Comparison of ENCODE assay signal across 1 cellular context in genomic region chr11:3057069-3057963, GRCh38.
A peak's percentile ranks its signal among the peaks of the same experiment; 100 is the strongest.
TF ChIP-seq lines count a peak whose summit lies in the region.

CARS1 (minus strand) TSS chr11:3057423; CDS start chr11:3057367, 56 bp downstream.

TF ChIP-seq in HEK293, 187 proteins besides CTCF, POLR2A, EP300 and RAD21 (continued from another document):
- peak; percentile 88 for TF ChIP-seq ZBTB11 (tag by site-specific recombination; conservative IDR thresholded peaks at IDR 0.05; ENCODE audit: low read depth)
- TF ChIP-seq SP2 (tag by site-specific recombination; IDR thresholded peaks at IDR 0.05), result peak; percentile 84
- peak; percentile 22; the same call in 1 of the 2 replicates for TF ChIP-seq PRDM10 (tag by site-specific recombination; IDR thresholded peaks at IDR 0.05)
- peak; percentile 80 for TF ChIP-seq ZNF335 (tag by site-specific recombination; conservative IDR thresholded peaks at IDR 0.05)
- TF ChIP-seq ZNF76 (tag by site-specific recombination; IDR thresholded peaks at IDR 0.05; ENCODE audit: borderline replicate concordance, low read depth), result peak; percentile 95
- TF ChIP-seq OSR2 (tag by site-specific recombination; IDR thresholded peaks at IDR 0.05), result no peak
- peak; percentile 95 for TF ChIP-seq ZBTB8A (tag by site-specific recombination; IDR thresholded peaks at IDR 0.05)
- peak; percentile 95 for TF ChIP-seq ZXDB (tag by site-specific recombination; IDR thresholded peaks at IDR 0.05)
- TF ChIP-seq ELK4 (IDR thresholded peaks at IDR 0.05; ENCODE audit: borderline replicate concordance, low read depth, low read length), result peak; percentile 82; the same call in 1 of the 2 replicates
- TF ChIP-seq ZNF501 (tag by site-specific recombination; IDR thresholded peaks at IDR 0.05), result 0 out of 2 replicates have a peak, but pooled peaks have one; percentile 80
- TF ChIP-seq YY2 (tag by site-specific recombination; IDR thresholded peaks at IDR 0.05), result peak; percentile 79
- no peak for TF ChIP-seq ZNF843 (tag by site-specific recombination; IDR thresholded peaks at IDR 0.05)
- TF ChIP-seq KLF17 (tag by site-specific recombination; IDR thresholded peaks at IDR 0.05), result 0 out of 2 replicates have a peak, but pooled peaks have one; percentile 35
- no peak for TF ChIP-seq ZNF639 (tag by site-specific recombination; IDR thresholded peaks at IDR 0.05)
- peak; percentile 42; the same call in 1 of the 2 replicates for TF ChIP-seq ZSCAN30 (tag by site-specific recombination; IDR thresholded peaks at IDR 0.05)
- TF ChIP-seq ZNF518A (tag by site-specific recombination; conservative IDR thresholded peaks at IDR 0.05; ENCODE audit: low read depth), result peak; percentile 77
- TF ChIP-seq WT1 (tag by site-specific recombination; IDR thresholded peaks at IDR 0.05), result 0 out of 2 replicates have a peak, but pooled peaks have one; percentile 8
- TF ChIP-seq ZNF350 (tag by site-specific recombination; IDR thresholded peaks at IDR 0.05), result no peak
- peak; percentile 79 for TF ChIP-seq SP3 (tag by site-specific recombination; IDR thresholded peaks at IDR 0.05)
- TF ChIP-seq ZNF600 (tag by site-specific recombination; IDR thresholded peaks at IDR 0.05), result peak; percentile 96
- peak; percentile 85 for TF ChIP-seq KLF8 (tag by site-specific recombination; IDR thresholded peaks at IDR 0.05)
- TF ChIP-seq ZBTB20 (tag by site-specific recombination; IDR thresholded peaks at IDR 0.05), result peak; percentile 45; the same call in 1 of the 2 replicates
- TF ChIP-seq ZNF184 (tag by site-specific recombination; IDR thresholded peaks at IDR 0.05), result no peak
- peak; percentile 71; the same call in 1 of the 2 replicates for TF ChIP-seq ZNF2 (tag by site-specific recombination; IDR thresholded peaks at IDR 0.05)
- 0 out of 2 replicates have a peak, but pooled peaks have one; percentile 26 for TF ChIP-seq ZNF24 (tag by site-specific recombination; IDR thresholded peaks at IDR 0.05)
- peak; percentile 50; the same call in 1 of the 2 replicates for TF ChIP-seq ZNF629 (tag by site-specific recombination; IDR thresholded peaks at IDR 0.05)
- 0 out of 2 replicates have a peak, but pooled peaks have one; percentile 41 for TF ChIP-seq ZNF580 (tag by site-specific recombination; IDR thresholded peaks at IDR 0.05)
- TF ChIP-seq ZNF610 (tag by site-specific recombination; IDR thresholded peaks at IDR 0.05; ENCODE audit: borderline replicate concordance), result no peak
- peak; percentile 68 for TF ChIP-seq IKZF3 (tag by site-specific recombination; IDR thresholded peaks at IDR 0.05)
- peak; percentile 99 for TF ChIP-seq ZBTB6 (tag by site-specific recombination; IDR thresholded peaks at IDR 0.05)
- TF ChIP-seq KLF7 (tag by site-specific recombination; IDR thresholded peaks at IDR 0.05; ENCODE audit: borderline replicate concordance), result peak; percentile 60
- peak; percentile 51; the same call in 1 of the 2 replicates for TF ChIP-seq KLF10 (tag by site-specific recombination; IDR thresholded peaks at IDR 0.05)
- TF ChIP-seq ZNF202 (tag by site-specific recombination; IDR thresholded peaks at IDR 0.05; ENCODE audit: borderline replicate concordance), result no peak
- TF ChIP-seq YY1 (tag by site-specific recombination; IDR thresholded peaks at IDR 0.05), result peak; percentile 67
- no peak for TF ChIP-seq ZBTB1 (tag by site-specific recombination; IDR thresholded peaks at IDR 0.05)
- peak; percentile 58; the same call in 1 of the 2 replicates for TF ChIP-seq ZNF341 (tag by site-specific recombination; IDR thresholded peaks at IDR 0.05; ENCODE audit: low read depth)
- peak; percentile 73; the same call in 1 of the 2 replicates for TF ChIP-seq ZFP37 (tag by site-specific recombination; IDR thresholded peaks at IDR 0.05)
- TF ChIP-seq PATZ1 (tag by site-specific recombination; IDR thresholded peaks at IDR 0.05), result 0 out of 2 replicates have a peak, but pooled peaks have one; percentile 35
- no peak for TF ChIP-seq ZNF529 (tag by site-specific recombination; IDR thresholded peaks at IDR 0.05; ENCODE audit: insufficient replicate concordance)
- TF ChIP-seq ZNF776 (tag by site-specific recombination; IDR thresholded peaks at IDR 0.05; ENCODE audit: borderline replicate concordance), result no peak
- no peak for TF ChIP-seq ZSCAN16 (tag by site-specific recombination; IDR thresholded peaks at IDR 0.05)
- TF ChIP-seq ZBTB17 (tag by site-specific recombination; IDR thresholded peaks at IDR 0.05), result peak; percentile 87
